In genomic region chr9:108467653-108468324, GRCh38 we compare ENCODE assay signal across 16 cellular contexts.
DNase-seq lines count a peak whose midpoint lies in the region; ATAC-seq, FAIRE-seq and TF ChIP-seq lines count a peak whose summit lies in the region.
"Had no signal": no experiment of that assay in that cellular context is flagged by ENCODE, and none has a peak within 500 bp of the region (broad histone marks: within the 10 kb centered on the region; RNA-seq: fewer than 3 reads in every experiment).

No MANE protein-coding gene starts in this region.

- H3K4me2 ChIP-seq in A549 (peak overlapping the region; percentile 50), HCT116 (ENCODE audit: low read length) (peak overlapping the region; percentile 14; the same call in 1 of the 2 replicates), astrocyte (ENCODE audit: low read length) (no peak overlapping the region)
- H3K4me2 ChIP-seq: neural progenitor cell had no signal

- no TSS peak for BruUV-seq in HCT116 (replicated peaks; lab: Mats Ljungman, UMichigan)

- DNase-seq in A549 (ENCODE audit: low read depth in 1 of 2, low spot score in 1 of 2) (peak in 1 of 2 experiments; percentile 39), HCT116 (ENCODE audit: low read depth, low spot score) (no peak), astrocyte (ENCODE audit: low read depth) (peak; percentile 50), upper lobe of right lung (no peak), foreskin melanocyte (no peak), NCI-H2227 treated with DMSO at 0.1 percent for 48 hours (lab: John Stamatoyannopoulos, UW) (no peak)
- DNase-seq: DMS79 had no signal

- no peaks in the 10 kb centered on the region for H3K4me1 Mint-ChIP-seq in astrocyte (ENCODE audit: low read depth, unreplicated experiment)
- H3K4me1 Mint-ChIP-seq: neural progenitor cell had no signal

- H4K20me1 ChIP-seq in HCT116 (ENCODE audit: insufficient read depth) (no peaks in the 10 kb centered on the region), astrocyte (ENCODE audit: insufficient read depth, low read length) (no peaks in the 10 kb centered on the region)

- H3K9me2 ChIP-seq in HCT116 (ENCODE audit: insufficient read depth) = no peaks in the 10 kb centered on the region

- H3K4me3 ChIP-seq in A549 (no peak overlapping the region), HCT116 (replicated peaks in 1 of 2; ENCODE audit: low read depth in 1 of 2, low read length in 2 of 2) (no peak overlapping the region), astrocyte (ENCODE audit: insufficient read depth, low read depth, low read length) (no peak overlapping the region), liver (ENCODE audit: low read depth in 1 of 3, low read length in 3 of 3) (no peak overlapping the region), upper lobe of right lung (no peak overlapping the region)
- H3K4me3 ChIP-seq: esophagus muscularis mucosa, neural progenitor cell, SJSA1, upper lobe of left lung had no signal

- no peaks in the 10 kb centered on the region for H3K9me3 Mint-ChIP-seq in astrocyte (ENCODE audit: unreplicated experiment)
- H3K9me3 Mint-ChIP-seq: neural progenitor cell had no signal

- 69% methylated on average over 6 of the region's 6 CpGs for WGBS in A549 (ENCODE audit: missing lambda C conversion rate)
- WGBS in liver = 71% methylated on average over 6 of the region's 6 CpGs

- no peak for TF ChIP-seq EP300 in A549 (IDR thresholded peaks at IDR 0.05)

- H2AFZ ChIP-seq in HCT116 (ENCODE audit: low read depth, low read length, poor library complexity, severe bottlenecking) (no peak overlapping the region), astrocyte (ENCODE audit: low read depth, low read length) (no peak overlapping the region)
- H2AFZ ChIP-seq: neural progenitor cell had no signal

- H3K9ac ChIP-seq in HCT116 (ENCODE audit: low read length) (no peak overlapping the region), astrocyte (ENCODE audit: low read length) (no peak overlapping the region), liver (ENCODE audit: low read depth in 1 of 2, low read length in 2 of 2) (no peak overlapping the region)
- H3K9ac ChIP-seq: neural progenitor cell had no signal

- FAIRE-seq in A549 (lab: Jason Lieb, UNC) = no peak
- no peak for FAIRE-seq in astrocyte (lab: Jason Lieb, UNC)
- FAIRE-seq: colon, islet of Langerhans had no signal

- ATAC-seq in A549 (peak; percentile 66), HCT116 (peak; percentile 8; the same call in 1 of the 2 replicates), upper lobe of right lung (no peak), GM21825 (IDR thresholded peaks at IDR 0.05; ENCODE audit: unreplicated experiment) (no peak)

- TF ChIP-seq POLR2A in A549 (IDR thresholded peaks at IDR 0.05; ENCODE audit: low read length) (no peak), HCT116 (IDR thresholded peaks at IDR 0.05; ENCODE audit: borderline replicate concordance, extremely low read depth, insufficient read depth, insufficient read length) (no peak)

- H3K27me3 ChIP-seq in HCT116 (ENCODE audit: insufficient read depth, low read length) = no peaks in the 10 kb centered on the region
- H3K27me3 ChIP-seq in astrocyte (ENCODE audit: insufficient read depth, low read length) = no peaks in the 10 kb centered on the region
- no peaks in the 10 kb centered on the region for H3K27me3 ChIP-seq in liver (ENCODE audit: control insufficient read depth in 4 of 4, insufficient read depth in 4 of 4, low read length in 3 of 4)
- H3K27me3 ChIP-seq in upper lobe of right lung = no peaks in the 10 kb centered on the region
- H3K27me3 ChIP-seq: esophagus muscularis mucosa, neural progenitor cell, SJSA1, upper lobe of left lung had no signal

- TF ChIP-seq RAD21 in A549 (conservative IDR thresholded peaks at IDR 0.05 in 1 of 2, IDR thresholded peaks at IDR 0.05 in 1 of 2) (no peak), HCT116 (IDR thresholded peaks at IDR 0.05; ENCODE audit: low read depth) (no peak), liver (IDR thresholded peaks at IDR 0.05) (no peak)

- intact Hi-C loops in HCT116 (cut with micrococcal nuclease) = loop anchor here (1.0 kb wide), 1 partner anchor 98 kb away; no protein-coding TSS in a partner anchor
- intact Hi-C loops in upper lobe of right lung (cut with DNase I) = no loop called here

- H3K9me3 ChIP-seq in A549 = no peaks in the 10 kb centered on the region
- no peaks in the 10 kb centered on the region for H3K9me3 ChIP-seq in HCT116 (ENCODE audit: control insufficient read depth in 1 of 2, insufficient read depth in 1 of 2, low read depth in 1 of 2, low read length in 2 of 2)
- no peaks in the 10 kb centered on the region for H3K9me3 ChIP-seq in astrocyte (ENCODE audit: insufficient read depth, low read depth, low read length)
- H3K9me3 ChIP-seq in liver (ENCODE audit: control insufficient read depth in 4 of 4, low read length in 3 of 4) = no peaks in the 10 kb centered on the region
- H3K9me3 ChIP-seq in upper lobe of right lung = no peaks in the 10 kb centered on the region
- H3K9me3 ChIP-seq: esophagus muscularis mucosa, SJSA1, upper lobe of left lung had no signal

- TF ChIP-seq CTCF in A549 (IDR thresholded peaks at IDR 0.05) (no peak), HCT116 (IDR thresholded peaks at IDR 0.05 in 2 of 3, conservative IDR thresholded peaks at IDR 0.05 in 1 of 3; ENCODE audit: borderline replicate concordance in 1 of 3, insufficient read depth in 1 of 3, low read depth in 2 of 3, low read length in 2 of 3) (0 out of 6 replicates have a peak, but pooled peaks of 1 of the 3 experiments have one; percentile 10), astrocyte (IDR thresholded peaks at IDR 0.05; ENCODE audit: insufficient read depth, low read depth, low read length) (no peak), liver (IDR thresholded peaks at IDR 0.05; ENCODE audit: low read depth, low read length, missing input control) (no peak), upper lobe of right lung (IDR thresholded peaks at IDR 0.05) (no peak)

- RAD21 ChIA-PET in HCT116 (lab: Charles Lee; ENCODE audit: low non-redundant PET in 1 of 2, low total read pairs in 2 of 2, uncharacterized antibody in 2 of 2, unreplicated experiment in 2 of 2) = interaction anchor here in 1 of 2 experiments (0.6 kb wide), 1 partner anchor 978 kb away, joined by 5 read pairs; the partner anchor contains the start of gene KLF4

- H3K4me1 ChIP-seq in A549 (peaks cover 16% of the 10 kb centered on the region), HCT116 (ENCODE audit: control insufficient read depth in 1 of 2, insufficient read depth in 2 of 2, low read length in 2 of 2) (peaks cover 0 to 28% of the 10 kb centered on the region in 2 experiments; a peak in 2 of 4 replicates), astrocyte (ENCODE audit: insufficient read depth, low read length) (peaks cover 13% of the 10 kb centered on the region), liver (ENCODE audit: control insufficient read depth in 4 of 4, insufficient read depth in 4 of 4, low read length in 3 of 4) (no peaks in the 10 kb centered on the region), upper lobe of right lung (no peaks in the 10 kb centered on the region)
- H3K4me1 ChIP-seq: neural progenitor cell had no signal

- no peaks in the 10 kb centered on the region for H3K79me2 ChIP-seq in HCT116 (ENCODE audit: insufficient read depth, low read length)
- H3K79me2 ChIP-seq in astrocyte (ENCODE audit: insufficient read depth, low read length) = no peaks in the 10 kb centered on the region

- H3K36me3 ChIP-seq in HCT116 (ENCODE audit: control insufficient read depth in 1 of 2, insufficient read depth in 2 of 2, low read length in 2 of 2) = no peaks in the 10 kb centered on the region
- H3K36me3 ChIP-seq in astrocyte (ENCODE audit: insufficient read depth, low read length) = no peaks in the 10 kb centered on the region
- H3K36me3 ChIP-seq in liver (ENCODE audit: control insufficient read depth in 4 of 4, insufficient read depth in 3 of 4, low read depth in 1 of 4, low read length in 3 of 4) = no peaks in the 10 kb centered on the region
- no peaks in the 10 kb centered on the region for H3K36me3 ChIP-seq in upper lobe of right lung
- H3K36me3 ChIP-seq: esophagus muscularis mucosa, neural progenitor cell, SJSA1, upper lobe of left lung had no signal

- POLR2A ChIA-PET in A549 (lab: Yijun Ruan, JAX) = no interaction called here
- POLR2A ChIA-PET in HCT116 (lab: Charles Lee) = no interaction called here

- H3K36me3 Mint-ChIP-seq in astrocyte (ENCODE audit: low read depth, unreplicated experiment) = no peaks in the 10 kb centered on the region
- H3K36me3 Mint-ChIP-seq: activated naive CD8-positive, alpha-beta T cell; neural progenitor cell had no signal

- no peak overlapping the region for H3K27ac ChIP-seq in A549
- H3K27ac ChIP-seq in HCT116 (ENCODE audit: low read depth, low read length) = no peak overlapping the region
- no peak overlapping the region for H3K27ac ChIP-seq in astrocyte (ENCODE audit: low read depth, low read length)
- H3K27ac ChIP-seq in liver (ENCODE audit: low read depth in 1 of 2, low read length in 2 of 2) = no peak overlapping the region
- H3K27ac ChIP-seq in upper lobe of right lung = no peak overlapping the region
- H3K27ac ChIP-seq: esophagus muscularis mucosa, neural progenitor cell, SJSA1, upper lobe of left lung had no signal

- no peaks in the 10 kb centered on the region for H3K27me3 Mint-ChIP-seq in astrocyte (ENCODE audit: low read depth, unreplicated experiment)
- H3K27me3 Mint-ChIP-seq: activated naive CD8-positive, alpha-beta T cell had no signal

- H3K27ac Mint-ChIP-seq in astrocyte (ENCODE audit: unreplicated experiment) = no peak overlapping the region
- H3K27ac Mint-ChIP-seq: activated naive CD8-positive, alpha-beta T cell; neural progenitor cell had no signal

- CTCF ChIA-PET in A549 (lab: Yijun Ruan, JAX) = interaction anchor here (1.0 to 1.2 kb wide), 3 partner anchors 18 to 103 kb away, joined by 3 to 5 read pairs (median 3); no protein-coding TSS in a partner anchor
- CTCF ChIA-PET in HCT116 (lab: Charles Lee) = interaction anchor here (0.6 to 1.9 kb wide), 8 partner anchors 12 to 1045 kb away, joined by 3 to 8 read pairs (median 4); no protein-coding TSS in a partner anchor

- H3K4me3 Mint-ChIP-seq in astrocyte (ENCODE audit: unreplicated experiment) = no peak overlapping the region
- H3K4me3 Mint-ChIP-seq: activated naive CD8-positive, alpha-beta T cell; neural progenitor cell had no signal

TF ChIP-seq in A549, 52 proteins besides CTCF, POLR2A, EP300 and RAD21 (continues in another document):
- no peak for TF ChIP-seq BHLHE40 (IDR thresholded peaks at IDR 0.05; ENCODE audit: low read depth, low read length)
- TF ChIP-seq CBX2 (IDR thresholded peaks at IDR 0.05; ENCODE audit: borderline replicate concordance, low read depth) = no peak

TF ChIP-seq in HCT116, 20 proteins besides CTCF, POLR2A, EP300 and RAD21 (continues in another document):
- TF ChIP-seq SRF (IDR thresholded peaks at IDR 0.05; ENCODE audit: low read depth) (no peak), SP1 (IDR thresholded peaks at IDR 0.05; ENCODE audit: low read depth) (no peak)

Comparison
In these comparisons a context has a peak if more than half of its experiments do, and no peak if none do; other contexts are left out.
1. ATAC-seq: peak in A549 (2 of 2) and HCT116 (single experiment); none in upper lobe of right lung (single experiment) and GM21825 (single experiment).